In the genomic region with DNA sequence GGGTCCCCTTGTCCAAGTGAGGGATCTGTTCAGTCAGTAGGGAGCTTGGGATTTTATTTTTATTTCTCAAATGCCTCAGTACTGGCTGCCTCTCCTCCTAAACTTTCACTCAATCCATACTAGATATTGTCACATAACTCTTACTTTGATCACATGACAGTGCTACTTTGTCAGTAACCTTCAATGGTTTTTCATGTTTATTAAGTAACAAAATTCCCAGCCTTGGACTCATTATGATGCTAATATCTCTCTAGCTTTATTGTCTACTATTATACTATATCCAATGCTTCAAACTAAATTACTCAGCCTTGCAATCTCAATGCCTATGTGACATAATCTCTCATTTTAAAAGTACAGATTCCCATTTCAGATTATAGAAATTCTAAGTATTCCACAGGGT, we compare ENCODE assay signal across 40 cellular contexts.
"Had no signal": no experiment of that assay in that cellular context is flagged by ENCODE, and none has a peak within 500 bp of the region (broad histone marks: within the 10 kb centered on the region; RNA-seq: fewer than 3 reads in every experiment).

No MANE protein-coding gene starts in this region.

- H3K4me1 ChIP-seq: ascending aorta, body of pancreas, breast epithelium had no signal

- H3K9me3 ChIP-seq: adrenal gland, ascending aorta, body of pancreas, breast epithelium had no signal

- H3K4me3 ChIP-seq: adrenal gland, ascending aorta, body of pancreas, breast epithelium, cardiac muscle cell had no signal

- H3K27ac Mint-ChIP-seq: activated naive CD4-positive, alpha-beta T cell treated with anti-CD3 and anti-CD28 coated beads for 36 hours; activated naive CD4-positive, alpha-beta T cell treated with anti-CD3 and anti-CD28 coated beads, Interleukin-2, amount 10 ng/mL, durations not matched to agents 7 days and 5 days; activated naive CD4-positive, alpha-beta T cell treated with anti-CD3 and anti-CD28 coated beads, Interleukin-2, amount 50 U/mL, for 24 hours; activated naive CD4-positive, alpha-beta T cell treated with anti-CD3 and anti-CD28 coated beads, Interleukin-2, amount 50 U/mL, for 72 hours; activated naive CD8-positive, alpha-beta T cell; activated naive CD8-positive, alpha-beta T cell treated with anti-CD3 and anti-CD28 coated beads for 36 hours; activated naive CD8-positive, alpha-beta T cell treated with anti-CD3 and anti-CD28 coated beads, Interleukin-2, amount 10 ng/mL, durations not matched to agents 7 days and 5 days; activated naive CD8-positive, alpha-beta T cell treated with anti-CD3 and anti-CD28 coated beads, Interleukin-2, amount 50 U/mL, for 24 hours; activated T-cell treated with anti-CD3 and anti-CD28 coated beads, Interleukin-2, amount 50 U/mL, for 24 hours; activated T-cell treated with anti-CD3 and anti-CD28 coated beads, Interleukin-2, amount 50 U/mL, for 72 hours; activated T-helper 1 cell treated with anti-CD3 and anti-CD28 coated beads, Interleukin-12 subunit alpha, Interleukin-12 subunit beta, Interleukin-2, Interleukin-4 antibody, amounts not matched to agents 30 ng/mL and 10 ng/mL and 1 ng/mL, durations not matched to agents 14 hours and 24 hours and 36 hours; activated T-helper 17 cell treated with anti-CD3 and anti-CD28 coated beads, Interleukin-2, amount 50 U/mL, for 72 hours; activated T-helper 2 cell treated with anti-CD3 and anti-CD28 coated beads, Interferon-gamma antibody, Interleukin-2, Interleukin-4, amounts not matched to agents 10 μg/mL and 5 μg/mL and 100 μg/mL, durations not matched to agents 14 hours and 24 hours and 36 hours had no signal

- H3K9me3 Mint-ChIP-seq: activated naive CD4-positive, alpha-beta T cell treated with anti-CD3 and anti-CD28 coated beads for 36 hours; activated naive CD4-positive, alpha-beta T cell treated with anti-CD3 and anti-CD28 coated beads, Interleukin-2, amount 10 ng/mL, durations not matched to agents 7 days and 5 days; activated naive CD4-positive, alpha-beta T cell treated with anti-CD3 and anti-CD28 coated beads, Interleukin-2, amount 50 U/mL, for 24 hours; activated naive CD4-positive, alpha-beta T cell treated with anti-CD3 and anti-CD28 coated beads, Interleukin-2, amount 50 U/mL, for 72 hours; activated naive CD8-positive, alpha-beta T cell treated with anti-CD3 and anti-CD28 coated beads, Interleukin-2, amount 10 ng/mL, durations not matched to agents 7 days and 5 days; activated naive CD8-positive, alpha-beta T cell treated with anti-CD3 and anti-CD28 coated beads, Interleukin-2, amount 50 U/mL, for 24 hours; activated T-cell treated with anti-CD3 and anti-CD28 coated beads, Interleukin-2, amount 50 U/mL, for 24 hours; activated T-cell treated with anti-CD3 and anti-CD28 coated beads, Interleukin-2, amount 50 U/mL, for 4 hours; activated T-helper 1 cell treated with anti-CD3 and anti-CD28 coated beads, Interleukin-12 subunit alpha, Interleukin-12 subunit beta, Interleukin-2, Interleukin-4 antibody, amounts not matched to agents 30 ng/mL and 10 ng/mL and 1 ng/mL, durations not matched to agents 14 hours and 24 hours and 36 hours; activated T-helper 17 cell treated with anti-CD3 and anti-CD28 coated beads, Interleukin-2, amount 50 U/mL, for 72 hours; activated T-helper 2 cell treated with anti-CD3 and anti-CD28 coated beads, Interferon-gamma antibody, Interleukin-2, Interleukin-4, amounts not matched to agents 10 μg/mL and 5 μg/mL and 100 μg/mL, durations not matched to agents 14 hours and 24 hours and 36 hours; central memory CD8-positive, alpha-beta T cell had no signal

- ATAC-seq: activated naive CD4-positive, alpha-beta T cell treated with anti-CD3 and anti-CD28 coated beads, Interleukin-2, amount 50 U/mL, for 72 hours; activated naive CD8-positive, alpha-beta T cell treated with anti-CD3 and anti-CD28 coated beads, Interleukin-2, amount 50 U/mL, for 24 hours; activated T-cell treated with anti-CD3 and anti-CD28 coated beads, Interleukin-2, amount 50 U/mL, for 4 hours; activated T-cell treated with anti-CD3 and anti-CD28 coated beads, Interleukin-2, amount 50 U/mL, for 72 hours; activated T-helper 17 cell treated with anti-CD3 and anti-CD28 coated beads, Interleukin-2, amount 50 U/mL, for 72 hours; body of pancreas had no signal

- H3K27ac ChIP-seq: adrenal gland, ascending aorta, body of pancreas, brain microvascular endothelial cell, breast epithelium, cardiac muscle cell had no signal

- DNase-seq: activated effector memory CD4-positive, alpha-beta T cell treated with anti-CD3 and anti-CD28 coated beads, Interleukin-2, amount 50 U/mL, for 16 hours; activated effector memory CD4-positive, alpha-beta T cell treated with Interleukin-2 at 50 U/mL for 16 hours; activated gamma-delta T cell; activated gamma-delta T cell treated with Interleukin-2 at 50 U/mL for 16 hours; activated naive CD4-positive, alpha-beta T cell; activated naive CD4-positive, alpha-beta T cell treated with anti-CD3 and anti-CD28 coated beads for 36 hours; activated naive CD4-positive, alpha-beta T cell treated with anti-CD3 and anti-CD28 coated beads, Interleukin-2, amount 10 ng/mL, durations not matched to agents 7 days and 5 days; activated naive CD4-positive, alpha-beta T cell treated with anti-CD3 and anti-CD28 coated beads, Interleukin-2, amount 50 U/mL, for 16 hours; activated naive CD4-positive, alpha-beta T cell treated with Interleukin-2 at 50 U/mL for 16 hours; activated naive CD8-positive, alpha-beta T cell treated with anti-CD3 and anti-CD28 coated beads for 36 hours; activated naive CD8-positive, alpha-beta T cell treated with anti-CD3 and anti-CD28 coated beads, Interleukin-2, amount 10 ng/mL, durations not matched to agents 7 days and 5 days; activated naive CD8-positive, alpha-beta T cell treated with anti-CD3 and anti-CD28 coated beads, Interleukin-2, amount 50 U/mL, for 24 hours; activated T-cell treated with anti-CD3 and anti-CD28 coated beads, Interleukin-2, amount 50 U/mL, for 1 hour; activated T-cell treated with anti-CD3 and anti-CD28 coated beads, Interleukin-2, amount 50 U/mL, for 24 hours; activated T-cell treated with anti-CD3 and anti-CD28 coated beads, Interleukin-2, amount 50 U/mL, for 4 hours; activated T-cell treated with anti-CD3 and anti-CD28 coated beads, Interleukin-2, amount 50 U/mL, for 48 hours; activated T-cell treated with anti-CD3 and anti-CD28 coated beads, Interleukin-2, amount 50 U/mL, for 72 hours; adrenal gland; amniotic stem cell; amygdala; anterior cingulate cortex; aorta; body of pancreas; brain microvascular endothelial cell; caudate nucleus; central memory CD4-positive, alpha-beta T cell; cerebellar nuclear complex had no signal

- H3K36me3 ChIP-seq: adrenal gland, ascending aorta, brain microvascular endothelial cell, breast epithelium, cardiac muscle cell had no signal

- FAIRE-seq: astrocyte, bronchial epithelial cell had no signal

- H3K27me3 ChIP-seq: adrenal gland, ascending aorta, body of pancreas, brain microvascular endothelial cell, breast epithelium, cardiac muscle cell had no signal

- H3K4me1 Mint-ChIP-seq: activated naive CD4-positive, alpha-beta T cell treated with anti-CD3 and anti-CD28 coated beads, Interleukin-2, amount 50 U/mL, for 24 hours; activated naive CD8-positive, alpha-beta T cell treated with anti-CD3 and anti-CD28 coated beads for 36 hours; activated naive CD8-positive, alpha-beta T cell treated with anti-CD3 and anti-CD28 coated beads, Interleukin-2, amount 50 U/mL, for 24 hours; activated T-helper 17 cell treated with anti-CD3 and anti-CD28 coated beads, Interleukin-2, amount 50 U/mL, for 72 hours; central memory CD8-positive, alpha-beta T cell had no signal

- H3K36me3 Mint-ChIP-seq: activated naive CD4-positive, alpha-beta T cell treated with anti-CD3 and anti-CD28 coated beads, Interleukin-2, amount 10 ng/mL, durations not matched to agents 7 days and 5 days; activated naive CD4-positive, alpha-beta T cell treated with anti-CD3 and anti-CD28 coated beads, Interleukin-2, amount 50 U/mL, for 72 hours; activated naive CD8-positive, alpha-beta T cell treated with anti-CD3 and anti-CD28 coated beads, Interleukin-2, amount 10 ng/mL, durations not matched to agents 7 days and 5 days had no signal

- H3K4me3 Mint-ChIP-seq: activated naive CD4-positive, alpha-beta T cell treated with anti-CD3 and anti-CD28 coated beads for 36 hours; activated naive CD4-positive, alpha-beta T cell treated with anti-CD3 and anti-CD28 coated beads, Interleukin-2, amount 10 ng/mL, durations not matched to agents 7 days and 5 days; activated naive CD4-positive, alpha-beta T cell treated with anti-CD3 and anti-CD28 coated beads, Interleukin-2, amount 50 U/mL, for 24 hours; activated naive CD8-positive, alpha-beta T cell; activated naive CD8-positive, alpha-beta T cell treated with anti-CD3 and anti-CD28 coated beads for 36 hours; activated naive CD8-positive, alpha-beta T cell treated with anti-CD3 and anti-CD28 coated beads, Interleukin-2, amount 10 ng/mL, durations not matched to agents 7 days and 5 days; activated naive CD8-positive, alpha-beta T cell treated with anti-CD3 and anti-CD28 coated beads, Interleukin-2, amount 50 U/mL, for 24 hours; activated T-cell treated with anti-CD3 and anti-CD28 coated beads, Interleukin-2, amount 50 U/mL, for 24 hours; activated T-cell treated with anti-CD3 and anti-CD28 coated beads, Interleukin-2, amount 50 U/mL, for 4 hours; activated T-cell treated with anti-CD3 and anti-CD28 coated beads, Interleukin-2, amount 50 U/mL, for 72 hours; activated T-helper 1 cell treated with anti-CD3 and anti-CD28 coated beads, Interleukin-12 subunit alpha, Interleukin-12 subunit beta, Interleukin-2, Interleukin-4 antibody, amounts not matched to agents 30 ng/mL and 10 ng/mL and 1 ng/mL, durations not matched to agents 14 hours and 24 hours and 36 hours; activated T-helper 17 cell treated with anti-CD3 and anti-CD28 coated beads, Interleukin-2, amount 50 U/mL, for 72 hours; brain; central memory CD8-positive, alpha-beta T cell had no signal
